Comparison of ENCODE assay signal across 8 cellular contexts in genomic region chr16:67183284-67183626, GRCh38. TPM values are rescaled to one million over a fixed set of nuclear protein-coding genes. Genes with fewer than 3 reads are reported as not detected.
DNase-seq lines count a peak whose midpoint lies in the region; ATAC-seq and TF ChIP-seq lines count a peak whose summit lies in the region.

No MANE protein-coding gene starts in this region.

- H3K36me3 ChIP-seq in left ventricle myocardium inferior (no peaks in the 10 kb centered on the region), mesodermal cell (ENCODE audit: control insufficient read depth, insufficient read depth, low read length) (peaks cover 19% of the 10 kb centered on the region)

- H3K4me3 ChIP-seq in left ventricle myocardium inferior = peak overlapping the region; percentile 75
- peak overlapping the region; percentile 62 to 77 for H3K4me3 ChIP-seq in cardiac fibroblast (replicated peaks in 1 of 2; ENCODE audit: low read depth in 2 of 2, low read length in 2 of 2)
- peak overlapping the region; percentile 61 for H3K4me3 ChIP-seq in mesodermal cell (ENCODE audit: extremely low read depth, insufficient read depth, low read length, poor library complexity, severe bottlenecking)

- 11 to 18% methylated on average over 8 to 9 of the region's 11 CpGs for WGBS in mesodermal cell (ENCODE audit: insufficient coverage in 2 of 2), 2 experiments

- ATAC-seq in HG02852 (IDR thresholded peaks at IDR 0.05; ENCODE audit: unreplicated experiment) = no peak

- peaks cover 42% of the 10 kb centered on the region for H3K4me1 ChIP-seq in left ventricle myocardium inferior
- peaks cover 25% of the 10 kb centered on the region for H3K4me1 ChIP-seq in mesodermal cell (ENCODE audit: control insufficient read depth, insufficient read depth, low read length, poor library complexity, severe bottlenecking)

- intact Hi-C loops in left ventricle myocardium inferior (cut with micrococcal nuclease) = no loop called here
- intact Hi-C loops in cardiac septum (cut with DNase I) = no loop called here

- DNase-seq in left ventricle myocardium inferior = no peak
- no peak for DNase-seq in cardiac septum (ENCODE audit: low spot score)
- no peak for DNase-seq in cardiac fibroblast (ENCODE audit: low read depth in 2 of 2)
- no peak for DNase-seq in MV-4-11 (lab: John Stamatoyannopoulos, UW)
- DNase-seq in cerebellum (ENCODE audit: low spot score) = no peak
- no peak for DNase-seq in activated CD4-positive, alpha-beta T cell treated with anti-CD3 and anti-CD28 coated beads, Interleukin-2, amount 50 U/mL, for 48 hours

- H3K27ac ChIP-seq in left ventricle myocardium inferior (replicated peaks) (peak overlapping the region; percentile 97), mesodermal cell (ENCODE audit: low read depth, low read length, severe bottlenecking) (peak overlapping the region; percentile 98)

- H3K27me3 ChIP-seq in left ventricle myocardium inferior (ENCODE audit: low read depth) = no peaks in the 10 kb centered on the region

- TF ChIP-seq CTCF in left ventricle myocardium inferior (IDR thresholded peaks at IDR 0.05; ENCODE audit: borderline replicate concordance) = no peak
- no peak for TF ChIP-seq CTCF in cardiac fibroblast (IDR thresholded peaks at IDR 0.05; ENCODE audit: low read depth, low read length)

- H3K9me3 ChIP-seq in left ventricle myocardium inferior (replicated peaks) = no peaks in the 10 kb centered on the region
- no peaks in the 10 kb centered on the region for H3K9me3 ChIP-seq in mesodermal cell (ENCODE audit: control insufficient read depth, low read length)

RNA-seq across cellular contexts. Expression of gene MATCAP1, which starts 0.5 kb away (rescaled TPM):
- total RNA-seq in left ventricle myocardium inferior (14.2 TPM), cardiac septum (22.2 TPM), cerebellum (86.7 TPM)
- polyA plus RNA-seq in mesodermal cell (2013, experiment 1 of 2) = 42.3 TPM
- 36.5 TPM for polyA plus RNA-seq in mesodermal cell (2013, experiment 2 of 2)

RNA-seq across cellular contexts. Expression of gene EXOC3L1, which starts 6.7 kb away (rescaled TPM):
- 3.9 TPM for total RNA-seq in left ventricle myocardium inferior
- 2.8 TPM for total RNA-seq in cardiac septum
- 30.8 TPM for polyA plus RNA-seq in mesodermal cell (2013, experiment 1 of 2)
- polyA plus RNA-seq in mesodermal cell (2013, experiment 2 of 2) = 18.5 TPM
- total RNA-seq in cerebellum = 2.1 TPM

RNA-seq across cellular contexts. Expression of gene E2F4, which starts 8.7 kb away (rescaled TPM):
- total RNA-seq in left ventricle myocardium inferior (35.9 TPM), cardiac septum (34.4 TPM), cerebellum (25.6 TPM)
- polyA plus RNA-seq in mesodermal cell (2013, experiment 1 of 2) = 69.4 TPM
- polyA plus RNA-seq in mesodermal cell (2013, experiment 2 of 2) = 57.6 TPM

RNA-seq across cellular contexts. Expression of gene NOL3, which starts 12.9 kb away (rescaled TPM):
- total RNA-seq in left ventricle myocardium inferior = 110 TPM
- 86.3 TPM for total RNA-seq in cardiac septum
- 11.0 TPM for polyA plus RNA-seq in mesodermal cell (2013, experiment 1 of 2)
- polyA plus RNA-seq in mesodermal cell (2013, experiment 2 of 2) = 11.2 TPM
- total RNA-seq in cerebellum = 8.3 TPM

RNA-seq across cellular contexts. Expression of gene ELMO3, which starts 15.7 kb away (rescaled TPM):
- total RNA-seq in left ventricle myocardium inferior = 0.80 TPM
- total RNA-seq in cardiac septum = 0.92 TPM
- polyA plus RNA-seq in mesodermal cell (2013, experiment 1 of 2) = 2.7 TPM
- 2.3 TPM for polyA plus RNA-seq in mesodermal cell (2013, experiment 2 of 2)
- 0.54 TPM for total RNA-seq in cerebellum
